In the genomic region with DNA sequence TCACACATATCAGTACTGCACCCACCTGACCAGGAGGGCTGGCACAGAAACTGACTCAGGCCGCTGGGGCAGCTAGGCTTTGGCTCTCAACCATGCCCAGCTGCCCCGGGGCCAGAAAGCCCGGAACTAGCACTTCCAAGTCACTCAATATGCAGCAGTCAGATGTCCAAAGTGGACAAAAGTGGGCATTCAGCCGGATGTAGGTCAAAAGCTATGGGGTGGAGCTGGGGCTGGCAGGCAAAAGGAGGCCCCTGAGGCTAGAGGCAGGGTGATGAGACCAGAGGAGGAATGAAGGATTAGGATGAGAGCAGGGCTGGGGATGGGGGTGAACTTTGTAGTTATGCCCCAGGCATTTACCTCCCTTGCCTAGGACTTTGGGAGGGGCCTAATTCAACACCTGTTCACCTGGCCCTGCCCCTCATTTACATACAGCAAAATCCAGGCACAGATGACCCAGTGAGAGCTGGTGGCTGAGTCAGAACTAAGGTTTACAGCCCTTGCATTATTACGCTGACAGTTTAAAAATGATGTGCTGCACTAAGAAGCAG, we compare ENCODE assay signal across 11 cellular contexts. TPM values are rescaled to one million over a fixed set of nuclear protein-coding genes. Genes with fewer than 3 reads are reported as not detected.
A peak's percentile ranks its signal among the peaks of the same experiment; 100 is the strongest.
DNase-seq lines count a peak whose midpoint lies in the region; ATAC-seq lines count a peak whose summit lies in the region.
"Had no signal": no experiment of that assay in that cellular context is flagged by ENCODE, and none has a peak within 500 bp of the region (broad histone marks: within the 10 kb centered on the region; RNA-seq: fewer than 3 reads in every experiment).

No MANE protein-coding gene starts in this region.

- H3K27me3 ChIP-seq in MG63 = no peaks in the 10 kb centered on the region

- peak; percentile 53 for DNase-seq in MG63
- DNase-seq in islet precursor cell = peak; percentile 79
- no peak for DNase-seq in MV-4-11 (lab: John Stamatoyannopoulos, UW)
- DNase-seq: DND-41, NCI-H1436 treated with DMSO at 0.1 percent for 48 hours had no signal

- no peaks in the 10 kb centered on the region for H3K36me3 ChIP-seq in MG63

- no peak overlapping the region for H3K4me3 ChIP-seq in MG63

- ATAC-seq in GM21737 (IDR thresholded peaks at IDR 0.05; ENCODE audit: unreplicated experiment) = no peak
- no peak for ATAC-seq in HG03095 (IDR thresholded peaks at IDR 0.05; ENCODE audit: unreplicated experiment)

- H3K9me3 ChIP-seq in MG63 = no peaks in the 10 kb centered on the region

- H3K27ac ChIP-seq in angular gyrus (ENCODE audit: low read depth, low read length) (peak overlapping the region; percentile 32), temporal lobe (ENCODE audit: low read depth, low read length) (peak overlapping the region; percentile 1)

RNA-seq across cellular contexts. Expression of a gene that starts 30.7 kb away (rescaled TPM):
- 3.0 and 4.7 TPM in 2 replicates for total RNA-seq in MG63 (2014; rRNA removed; shearing (Covaris generic); ENCODE audit: low replicate concordance)
- total RNA-seq in temporal lobe = not detected
- total RNA-seq: activated CD4-positive, alpha-beta T cell treated with anti-CD3 and anti-CD28 coated beads for 36 hours; progenitor cell of endocrine pancreas had no signal
